In the genomic region with DNA sequence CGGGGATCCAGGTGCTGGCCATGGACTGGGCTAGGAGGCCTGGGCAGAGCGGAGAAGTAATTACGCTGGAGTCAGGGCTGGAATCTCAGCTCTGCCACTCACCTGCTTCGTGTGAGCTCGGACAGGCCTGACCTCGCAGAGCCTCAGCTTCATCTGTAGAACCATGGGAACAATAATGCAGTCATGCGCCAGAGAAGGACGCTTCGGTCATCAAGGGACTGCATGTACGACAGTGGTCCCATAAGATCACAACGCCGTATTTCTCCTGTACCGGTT, we compare ENCODE assay signal across 15 cellular contexts.
DNase-seq lines count a peak whose midpoint lies in the region; ATAC-seq and TF ChIP-seq lines count a peak whose summit lies in the region.
"Had no signal": no experiment of that assay in that cellular context is flagged by ENCODE, and none has a peak within 500 bp of the region (broad histone marks: within the 10 kb centered on the region; RNA-seq: fewer than 3 reads in every experiment).

No MANE protein-coding gene starts in this region.

- dilution Hi-C loops in IMR-90 (cut with HindIII; ENCODE audit: low sequenced_read_pairs, unreplicated experiment) = no loop called here

- H3K27me3 ChIP-seq in BLaER1 treated with 17β-estradiol and CSF1 and Interleukin-3, amounts not matched to agents 10 nM and 100 nM = peaks cover 0 to 7% (median 0%) of the 10 kb centered on the region in 11 experiments; a peak in 5 of 22 replicates
- peaks cover 3% of the 10 kb centered on the region; the same call in 1 of the 2 replicates for H3K27me3 ChIP-seq in IMR-90 (ENCODE audit: control insufficient read depth, insufficient read depth, low read length)
- peaks cover 0 to 5% of the 10 kb centered on the region in 2 experiments for H3K27me3 ChIP-seq in mesenchymal stem cell (ENCODE audit: control insufficient read depth in 1 of 2, insufficient read depth in 1 of 2, low read length in 2 of 2)
- H3K27me3 ChIP-seq in neuronal stem cell (ENCODE audit: control insufficient read depth in 3 of 3, insufficient read depth in 3 of 3, low read depth in 1 of 3, low read length in 3 of 3) = peaks cover 0 to 12% (median 12%) of the 10 kb centered on the region in 3 experiments
- H3K27me3 ChIP-seq: SJCRH30 had no signal

- H3K27ac ChIP-seq in BLaER1 treated with 17β-estradiol and CSF1 and Interleukin-3, amounts not matched to agents 10 nM and 100 nM = no peak overlapping the region
- H3K27ac ChIP-seq in IMR-90 (ENCODE audit: insufficient read depth, low read length) (no peak overlapping the region), mesenchymal stem cell (ENCODE audit: low read length, poor library complexity, severe bottlenecking) (no peak overlapping the region), neuronal stem cell (replicated peaks; ENCODE audit: low read length) (no peak overlapping the region)

- H2BK15ac ChIP-seq in IMR-90 (ENCODE audit: low read depth, low read length) (no peak overlapping the region), mesenchymal stem cell (ENCODE audit: low read depth, poor library complexity, severe bottlenecking) (no peak overlapping the region), neuronal stem cell (ENCODE audit: low read length) (peak overlapping the region; percentile 13)

- TF ChIP-seq RAD21 in IMR-90 (IDR thresholded peaks at IDR 0.05; ENCODE audit: low read length) = no peak

- H3K23ac ChIP-seq in IMR-90 (ENCODE audit: low read depth, low read length) = no peak overlapping the region
- no peak overlapping the region for H3K23ac ChIP-seq in mesenchymal stem cell (ENCODE audit: low read length in 2 of 2)
- H3K23ac ChIP-seq in neuronal stem cell (ENCODE audit: low read depth, low read length, poor library complexity) = peak overlapping the region; percentile 69

- H3K9ac ChIP-seq in BLaER1 treated with 17β-estradiol and CSF1 and Interleukin-3, amounts not matched to agents 10 nM and 100 nM = no peak overlapping the region
- H3K9ac ChIP-seq in IMR-90 (ENCODE audit: low read depth, low read length) (no peak overlapping the region), mesenchymal stem cell (ENCODE audit: low read length) (no peak overlapping the region), neuronal stem cell (ENCODE audit: low read depth, low read length, poor library complexity) (peak overlapping the region; percentile 47)

- no peaks in the 10 kb centered on the region for H3K9me3 ChIP-seq in BLaER1 treated with 17β-estradiol and CSF1 and Interleukin-3, amounts not matched to agents 10 nM and 100 nM (replicated peaks in 1 of 11)
- H3K9me3 ChIP-seq in IMR-90 (ENCODE audit: control insufficient read depth, insufficient read depth, low read length) = peaks cover 2% of the 10 kb centered on the region; the same call in 1 of the 2 replicates
- no peaks in the 10 kb centered on the region for H3K9me3 ChIP-seq in mesenchymal stem cell (ENCODE audit: control insufficient read depth, low read length)
- peaks cover 0 to 3% of the 10 kb centered on the region in 2 donors for H3K9me3 ChIP-seq in neuronal stem cell (replicated peaks in 1 of 2; ENCODE audit: control insufficient read depth in 2 of 2, insufficient read depth in 1 of 2, low read depth in 1 of 2, low read length in 2 of 2)
- H3K9me3 ChIP-seq: SJCRH30 had no signal

- no peak overlapping the region for H2AK9ac ChIP-seq in IMR-90 (replicated peaks; ENCODE audit: low read depth, low read length, poor library complexity)

- DNase-seq in IMR-90 = no peak
- DNase-seq in mesenchymal stem cell = no peak
- no peak for DNase-seq in neuronal stem cell (ENCODE audit: low spot score)
- DNase-seq in DMS 273 (lab: John Stamatoyannopoulos, UW; ENCODE audit: unreplicated experiment) = no peak
- DNase-seq: AML-193; CD8-positive, alpha-beta T cell; Kasumi-1; NCI-H1417 treated with DMSO at 0.1 percent for 48 hours; NCI-H2029; NCI-H524 treated with DMSO at 0.1 percent for 48 hours; RPMI8226 had no signal

- peak overlapping the region; percentile 27 to 28 for H2BK12ac ChIP-seq in mesenchymal stem cell (ENCODE audit: low read length in 2 of 2)
- H2BK12ac ChIP-seq in neuronal stem cell (ENCODE audit: low read length) = peak overlapping the region; percentile 77

- in situ Hi-C loops in IMR-90 (cut with MboI; ENCODE audit: low sequenced_read_pairs) = loop anchor here (5.0 to 25.0 kb wide), 4 partner anchors 228 to 1081 kb away; no protein-coding TSS in a partner anchor

- no peak overlapping the region for H3K4me3 ChIP-seq in BLaER1 treated with 17β-estradiol and CSF1 and Interleukin-3, amounts not matched to agents 10 nM and 100 nM
- no peak overlapping the region for H3K4me3 ChIP-seq in IMR-90 (ENCODE audit: insufficient read depth, low read depth, low read length)
- no peak overlapping the region for H3K4me3 ChIP-seq in mesenchymal stem cell (ENCODE audit: insufficient read depth in 1 of 2, low read depth in 1 of 2, low read length in 2 of 2)
- no peak overlapping the region for H3K4me3 ChIP-seq in neuronal stem cell (ENCODE audit: low read length in 2 of 2)

- H2AFZ ChIP-seq in IMR-90 (replicated peaks; ENCODE audit: low read length, poor library complexity) (peak overlapping the region; percentile 24), mesenchymal stem cell (ENCODE audit: low read depth, low read length) (no peak overlapping the region), neuronal stem cell (ENCODE audit: low read length) (no peak overlapping the region)

- CTCF ChIA-PET in IMR-90 (lab: Yijun Ruan, JAX) = interaction anchor here (1.6 kb wide), 1 partner anchor 992 kb away, joined by 6 read pairs; no protein-coding TSS in a partner anchor

- no peak overlapping the region for H2BK20ac ChIP-seq in IMR-90 (ENCODE audit: low read depth, low read length)

- peaks cover 23 to 49% (median 32%) of the 10 kb centered on the region in 10 experiments for H3K4me1 ChIP-seq in BLaER1 treated with 17β-estradiol and CSF1 and Interleukin-3, amounts not matched to agents 10 nM and 100 nM
- H3K4me1 ChIP-seq in IMR-90 (ENCODE audit: control insufficient read depth, insufficient read depth, low read length) (peaks cover 3% of the 10 kb centered on the region; the same call in 1 of the 2 replicates), mesenchymal stem cell (ENCODE audit: control insufficient read depth, insufficient read depth, low read depth, low read length) (peaks cover 14% of the 10 kb centered on the region), neuronal stem cell (ENCODE audit: control insufficient read depth in 2 of 2, insufficient read depth in 1 of 2, low read depth in 1 of 2, low read length in 2 of 2) (peaks cover 0 to 5% of the 10 kb centered on the region in 2 donors)

- ATAC-seq in IMR-90 (ENCODE audit: low read depth) (no peak), HG02885 (IDR thresholded peaks at IDR 0.05; ENCODE audit: poor library complexity, unreplicated experiment) (no peak), GM21529 (IDR thresholded peaks at IDR 0.05; ENCODE audit: unreplicated experiment) (no peak)
- ATAC-seq: CD8-positive, alpha-beta T cell had no signal

- no peak for TF ChIP-seq POLR2A in IMR-90 (IDR thresholded peaks at IDR 0.05; ENCODE audit: low read depth, low read length)

- H4K91ac ChIP-seq in IMR-90 (ENCODE audit: insufficient read depth, low read depth, low read length) (no peak overlapping the region), mesenchymal stem cell (ENCODE audit: low read length) (peak overlapping the region; percentile 52), neuronal stem cell (ENCODE audit: low read depth, low read length, poor library complexity) (peak overlapping the region; percentile 69)

- peak overlapping the region in 10 of 11 experiments; percentile 84 to 99 (median 95); a peak in 12 of 22 replicates for H3K4me2 ChIP-seq in BLaER1 treated with 17β-estradiol and CSF1 and Interleukin-3, amounts not matched to agents 10 nM and 100 nM
- H3K4me2 ChIP-seq in IMR-90 (ENCODE audit: low read depth, low read length) = no peak overlapping the region
- H3K4me2 ChIP-seq in mesenchymal stem cell (ENCODE audit: low read length, poor library complexity, severe bottlenecking) = no peak overlapping the region
- H3K4me2 ChIP-seq in neuronal stem cell (ENCODE audit: insufficient read depth, low read length, poor library complexity, severe bottlenecking) = no peak overlapping the region

- no peak overlapping the region for H3K56ac ChIP-seq in IMR-90 (ENCODE audit: extremely low read depth, insufficient read depth, low read length)

- no TSS peak for BruUV-seq in IMR-90 (replicated peaks; lab: Mats Ljungman, UMichigan)

- H3K18ac ChIP-seq in IMR-90 (ENCODE audit: low read depth, low read length) (no peak overlapping the region), mesenchymal stem cell (ENCODE audit: low read depth in 1 of 2, low read length in 2 of 2) (no peak overlapping the region), neuronal stem cell (ENCODE audit: low read length) (peak overlapping the region; percentile 5)

- H2AK5ac ChIP-seq in IMR-90 (ENCODE audit: low read depth, low read length) (no peak overlapping the region), mesenchymal stem cell (ENCODE audit: low read length, severe bottlenecking) (no peak overlapping the region), neuronal stem cell (ENCODE audit: low read depth, low read length) (peak overlapping the region; percentile 86)

- TF ChIP-seq CTCF in IMR-90 (conservative IDR thresholded peaks at IDR 0.05; ENCODE audit: low read depth, low read length) = no peak

- H3K4ac ChIP-seq in IMR-90 (ENCODE audit: low read depth, low read length) (no peak overlapping the region), mesenchymal stem cell (ENCODE audit: low read depth in 1 of 2, low read length in 2 of 2) (peak overlapping the region in 1 of 2 experiments; percentile 35), neuronal stem cell (ENCODE audit: low read length) (peak overlapping the region; percentile 0)

- H2BK5ac ChIP-seq in IMR-90 (ENCODE audit: low read depth, low read length, poor library complexity, severe bottlenecking) (no peak overlapping the region), mesenchymal stem cell (ENCODE audit: low read depth, low read length, poor library complexity, severe bottlenecking) (no peak overlapping the region), neuronal stem cell (ENCODE audit: low read length) (no peak overlapping the region)

- H4K5ac ChIP-seq in IMR-90 (ENCODE audit: low read depth, low read length) = no peak overlapping the region

- no peaks in the 10 kb centered on the region for H3K36me3 ChIP-seq in BLaER1 treated with 17β-estradiol and CSF1 and Interleukin-3, amounts not matched to agents 10 nM and 100 nM
- H3K36me3 ChIP-seq in IMR-90 (ENCODE audit: control insufficient read depth, insufficient read depth, low read length) (no peaks in the 10 kb centered on the region), mesenchymal stem cell (ENCODE audit: control insufficient read depth in 1 of 2, insufficient read depth in 2 of 2, low read depth in 1 of 2, low read length in 2 of 2) (peaks cover 0 to 5% of the 10 kb centered on the region in 2 experiments), neuronal stem cell (replicated peaks in 1 of 2; ENCODE audit: control insufficient read depth in 2 of 2, insufficient read depth in 2 of 2, low read length in 2 of 2) (no peaks in the 10 kb centered on the region)
- H3K36me3 ChIP-seq: SJCRH30 had no signal

- POLR2A ChIA-PET in IMR-90 (lab: Charles Lee; ENCODE audit: unreplicated experiment) = no interaction called here

- H4K8ac ChIP-seq in IMR-90 (ENCODE audit: low read depth in 2 of 2, low read length in 2 of 2) (no peak overlapping the region), mesenchymal stem cell (ENCODE audit: low read length) (no peak overlapping the region), neuronal stem cell (ENCODE audit: low read depth, low read length) (no peak overlapping the region)

- peaks cover 0 to 6% of the 10 kb centered on the region in 2 experiments; a peak in 1 of 4 replicates for H3K79me1 ChIP-seq in IMR-90 (ENCODE audit: low read depth in 1 of 2, low read length in 2 of 2)
- no peaks in the 10 kb centered on the region for H3K79me1 ChIP-seq in mesenchymal stem cell (replicated peaks; ENCODE audit: low read length, poor library complexity, severe bottlenecking)
- H3K79me1 ChIP-seq in neuronal stem cell (ENCODE audit: low read depth, low read length) = peaks cover 2% of the 10 kb centered on the region

- H3K14ac ChIP-seq in IMR-90 (replicated peaks; ENCODE audit: low read depth, low read length) (no peak overlapping the region), mesenchymal stem cell (ENCODE audit: low read length in 2 of 2) (no peak overlapping the region), neuronal stem cell (ENCODE audit: low read length) (no peak overlapping the region)

- H4K20me1 ChIP-seq in BLaER1 treated with 17β-estradiol and CSF1 and Interleukin-3, amounts not matched to agents 10 nM and 100 nM = no peaks in the 10 kb centered on the region
- no peaks in the 10 kb centered on the region for H4K20me1 ChIP-seq in IMR-90 (ENCODE audit: insufficient read depth, low read length)

- intact Hi-C loops in IMR-90 (cut with micrococcal nuclease) = loop anchor here (5.0 to 10.0 kb wide), 3 partner anchors 301 to 1088 kb away; a partner anchor contains a TSS

- peaks cover 8% of the 10 kb centered on the region for H3K9me1 ChIP-seq in IMR-90 (ENCODE audit: insufficient read depth, low read length)

- H2BK120ac ChIP-seq in IMR-90 (ENCODE audit: low read depth, low read length) (no peak overlapping the region), mesenchymal stem cell (ENCODE audit: low read depth, low read length) (no peak overlapping the region), neuronal stem cell (ENCODE audit: low read depth, low read length) (no peak overlapping the region)

- WGBS in IMR-90 (ENCODE audit: extremely low coverage in 2 of 2, insufficient read length in 1 of 2), 2 experiments = 100% methylated on average over 2 of the region's 13 CpGs; no CpG with 5 or more reads in 1 of the 2 experiments
- WGBS in mesenchymal stem cell = 94% methylated on average over 13 of the region's 13 CpGs
- no CpG with 5 or more reads among the region's 13 CpGs for WGBS in neuronal stem cell (ENCODE audit: extremely low coverage in 2 of 2, insufficient read length in 2 of 2, insufficient replicate concordance in 1 of 2), 2 donors

Comparison
In these comparisons a context has a peak if more than half of its experiments do, and no peak if none do; other contexts are left out.
1. H3K4me2 ChIP-seq: peak in BLaER1 treated with 17β-estradiol and CSF1 and Interleukin-3, amounts not matched to agents 10 nM and 100 nM (10 of 11); none in IMR-90 (single experiment), mesenchymal stem cell (single experiment) and neuronal stem cell (single experiment).